ENCODE assay signal across 1 cellular context in genomic region chr11:118171274-118172062, GRCh38.
TF ChIP-seq lines count a peak whose summit lies in the region.

No MANE protein-coding gene starts in this region.

TF ChIP-seq in H1, 55 proteins besides CTCF, POLR2A, EP300 and RAD21 (continued from another document):
- TF ChIP-seq NRF1 (IDR thresholded peaks at IDR 0.05; ENCODE audit: low read depth, low read length) (no peak), CHD1 (IDR thresholded peaks at IDR 0.05; ENCODE audit: low read depth, low read length) (no peak), JUND (IDR thresholded peaks at IDR 0.05; ENCODE audit: low read length) (no peak), JUN (IDR thresholded peaks at IDR 0.05; ENCODE audit: low read depth, low read length) (no peak; the same call in 1 of the 2 replicates), SIN3A (conservative IDR thresholded peaks at IDR 0.05 in 1 of 2, IDR thresholded peaks at IDR 0.05 in 1 of 2; ENCODE audit: low read depth in 1 of 2, low read length in 2 of 2) (peak in 1 of 2 experiments; percentile 71; a peak in 1 of 4 replicates), SIX5 (IDR thresholded peaks at IDR 0.05; ENCODE audit: low read depth, low read length) (no peak), TBP (IDR thresholded peaks at IDR 0.05; ENCODE audit: low read depth, low read length) (no peak), TAF7 (optimal IDR thresholded peaks at IDR 0.05; ENCODE audit: borderline replicate concordance, low read depth, low read length) (peak; percentile 26), E2F6 (IDR thresholded peaks at IDR 0.05) (no peak), FOSL1 (IDR thresholded peaks at IDR 0.05; ENCODE audit: insufficient read depth, low read depth, low read length) (no peak), CBX5 (IDR thresholded peaks at IDR 0.05; ENCODE audit: low read depth, low read length) (no peak), RNF2 (IDR thresholded peaks at IDR 0.05; ENCODE audit: borderline replicate concordance, low read depth, low read length, missing control alignments, poor library complexity, severe bottlenecking) (no peak), HDAC6 (IDR thresholded peaks at IDR 0.05; ENCODE audit: low read depth, low read length) (no peak), GABPA (IDR thresholded peaks at IDR 0.05; ENCODE audit: borderline replicate concordance, insufficient read depth, low read length) (peak; percentile 20; the same call in 1 of the 2 replicates), CREB1 (IDR thresholded peaks at IDR 0.05) (no peak), ASH2L (IDR thresholded peaks at IDR 0.05; ENCODE audit: low read length) (peak; percentile 96), RFX5 (IDR thresholded peaks at IDR 0.05; ENCODE audit: borderline replicate concordance, low read depth, low read length) (no peak), SIRT6 (IDR thresholded peaks at IDR 0.05; ENCODE audit: low read length) (no peak), USF2 (IDR thresholded peaks at IDR 0.05; ENCODE audit: low read length) (no peak), TAF1 (IDR thresholded peaks at IDR 0.05; ENCODE audit: low read depth, low read length) (no peak), SP4 (IDR thresholded peaks at IDR 0.05; ENCODE audit: low read length) (no peak), POU5F1 (IDR thresholded peaks at IDR 0.05; ENCODE audit: low read depth, low read length) (no peak), CBX8 (IDR thresholded peaks at IDR 0.05; ENCODE audit: borderline replicate concordance, low read depth, low read length) (no peak), BCL11A (IDR thresholded peaks at IDR 0.05; ENCODE audit: low read depth in 2 of 2, low read length in 2 of 2) (no peak), BRCA1 (IDR thresholded peaks at IDR 0.05; ENCODE audit: low read depth, low read length) (no peak), ZNF274 (IDR thresholded peaks at IDR 0.05; ENCODE audit: borderline replicate concordance, extremely low read depth, low read length) (no peak), GTF2F1 (IDR thresholded peaks at IDR 0.05; ENCODE audit: borderline replicate concordance, low read depth, low read length) (no peak), KDM1A (IDR thresholded peaks at IDR 0.05; ENCODE audit: borderline replicate concordance, low read length) (no peak), YY1 (IDR thresholded peaks at IDR 0.05; ENCODE audit: low read depth, low read length) (peak; percentile 69; the same call in 1 of the 2 replicates), EGR1 (IDR thresholded peaks at IDR 0.05; ENCODE audit: borderline replicate concordance, low read depth, low read length) (peak; percentile 85; the same call in 1 of the 2 replicates), ATF3 (IDR thresholded peaks at IDR 0.05; ENCODE audit: insufficient read depth, low read depth, low read length) (no peak), PHF8 (conservative IDR thresholded peaks at IDR 0.05; ENCODE audit: low read depth, low read length) (no peak), SAP30 (IDR thresholded peaks at IDR 0.05; ENCODE audit: insufficient read depth, insufficient replicate concordance, low read length) (no peak), CTBP2 (IDR thresholded peaks at IDR 0.05; ENCODE audit: borderline replicate concordance, insufficient read depth, insufficient read length, low read length) (peak; percentile 96), CEBPB (IDR thresholded peaks at IDR 0.05; ENCODE audit: low read depth, low read length) (no peak), NANOG (IDR thresholded peaks at IDR 0.05; ENCODE audit: insufficient read depth, low read depth, low read length, poor library complexity, severe bottlenecking) (no peak), BACH1 (IDR thresholded peaks at IDR 0.05; ENCODE audit: low read length) (no peak), RBBP5 (IDR thresholded peaks at IDR 0.05; ENCODE audit: borderline replicate concordance, low read depth, low read length) (peak; percentile 80; the same call in 1 of the 2 replicates), MAFK (IDR thresholded peaks at IDR 0.05; ENCODE audit: low read depth, low read length) (no peak), TEAD4 (IDR thresholded peaks at IDR 0.05; ENCODE audit: low read depth, low read length) (peak; percentile 59; the same call in 1 of the 2 replicates), SP1 (IDR thresholded peaks at IDR 0.05; ENCODE audit: low read depth, low read length) (peak; percentile 29; the same call in 1 of the 2 replicates), RXRA (IDR thresholded peaks at IDR 0.05; ENCODE audit: insufficient read depth, low read depth, low read length) (peak; percentile 48; the same call in 1 of the 2 replicates), KDM5A (IDR thresholded peaks at IDR 0.05; ENCODE audit: low read length) (no peak), HDAC2 (IDR thresholded peaks at IDR 0.05; ENCODE audit: borderline replicate concordance in 1 of 2, low read depth in 2 of 2, low read length in 2 of 2) (0 out of 4 replicates have a peak, but pooled peaks of 1 of the 2 experiments have one; percentile 29), SUZ12 (IDR thresholded peaks at IDR 0.05; ENCODE audit: low read length) (peak; percentile 73), CHD2 (IDR thresholded peaks at IDR 0.05; ENCODE audit: low read length) (no peak), EZH2 (IDR thresholded peaks at IDR 0.05; ENCODE audit: low read depth, low read length, severe bottlenecking) (peak; percentile 48), SP2 (IDR thresholded peaks at IDR 0.05; ENCODE audit: low read length) (no peak), TCF12 (IDR thresholded peaks at IDR 0.05; ENCODE audit: low read depth, low read length) (0 out of 2 replicates have a peak, but pooled peaks have one; percentile 10), CHD7 (IDR thresholded peaks at IDR 0.05; ENCODE audit: insufficient replicate concordance, low read length) (no peak), KDM4A (IDR thresholded peaks at IDR 0.05; ENCODE audit: low read depth, low read length, severe bottlenecking) (peak; percentile 88), MAX (IDR thresholded peaks at IDR 0.05) (peak; percentile 47; the same call in 1 of the 2 replicates), SRF (IDR thresholded peaks at IDR 0.05; ENCODE audit: low read depth, low read length) (no peak), ATF2 (IDR thresholded peaks at IDR 0.05; ENCODE audit: low read length) (no peak)
TF ChIP-seq in H1: peak in this region for 17.
